ENCODE assay signal across 1 cellular context in genomic region chr12:120775862-120776552, GRCh38.
TF ChIP-seq lines count a peak whose summit lies in the region.

No MANE protein-coding gene starts in this region.

TF ChIP-seq in neural cell, 6 proteins besides CTCF, POLR2A, EP300 and RAD21 (continued from another document):
- TF ChIP-seq, protein P1, sequence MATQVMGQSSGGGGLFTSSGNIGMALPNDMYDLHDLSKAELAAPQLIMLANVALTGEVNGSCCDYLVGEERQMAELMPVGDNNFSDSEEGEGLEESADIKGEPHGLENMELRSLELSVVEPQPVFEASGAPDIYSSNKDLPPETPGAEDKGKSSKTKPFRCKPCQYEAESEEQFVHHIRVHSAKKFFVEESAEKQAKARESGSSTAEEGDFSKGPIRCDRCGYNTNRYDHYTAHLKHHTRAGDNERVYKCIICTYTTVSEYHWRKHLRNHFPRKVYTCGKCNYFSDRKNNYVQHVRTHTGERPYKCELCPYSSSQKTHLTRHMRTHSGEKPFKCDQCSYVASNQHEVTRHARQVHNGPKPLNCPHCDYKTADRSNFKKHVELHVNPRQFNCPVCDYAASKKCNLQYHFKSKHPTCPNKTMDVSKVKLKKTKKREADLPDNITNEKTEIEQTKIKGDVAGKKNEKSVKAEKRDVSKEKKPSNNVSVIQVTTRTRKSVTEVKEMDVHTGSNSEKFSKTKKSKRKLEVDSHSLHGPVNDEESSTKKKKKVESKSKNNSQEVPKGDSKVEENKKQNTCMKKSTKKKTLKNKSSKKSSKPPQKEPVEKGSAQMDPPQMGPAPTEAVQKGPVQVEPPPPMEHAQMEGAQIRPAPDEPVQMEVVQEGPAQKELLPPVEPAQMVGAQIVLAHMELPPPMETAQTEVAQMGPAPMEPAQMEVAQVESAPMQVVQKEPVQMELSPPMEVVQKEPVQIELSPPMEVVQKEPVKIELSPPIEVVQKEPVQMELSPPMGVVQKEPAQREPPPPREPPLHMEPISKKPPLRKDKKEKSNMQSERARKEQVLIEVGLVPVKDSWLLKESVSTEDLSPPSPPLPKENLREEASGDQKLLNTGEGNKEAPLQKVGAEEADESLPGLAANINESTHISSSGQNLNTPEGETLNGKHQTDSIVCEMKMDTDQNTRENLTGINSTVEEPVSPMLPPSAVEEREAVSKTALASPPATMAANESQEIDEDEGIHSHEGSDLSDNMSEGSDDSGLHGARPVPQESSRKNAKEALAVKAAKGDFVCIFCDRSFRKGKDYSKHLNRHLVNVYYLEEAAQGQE (IDR thresholded peaks at IDR 0.05; ENCODE audit: borderline replicate concordance): no peak
- no peak for TF ChIP-seq MXI1 (conservative IDR thresholded peaks at IDR 0.05; ENCODE audit: poor library complexity, severe bottlenecking)
- TF ChIP-seq EZH2 (IDR thresholded peaks at IDR 0.05; ENCODE audit: borderline replicate concordance, insufficient read depth, low read length, poor library complexity, severe bottlenecking): no peak
- no peak for TF ChIP-seq TAF1 (IDR thresholded peaks at IDR 0.05; ENCODE audit: low read depth)
- no peak for TF ChIP-seq SMC3 (conservative IDR thresholded peaks at IDR 0.05; ENCODE audit: poor library complexity)
